13 cellular contexts compared by ENCODE assay signal in genomic region chr10:77667426-77668324, GRCh38. TPM values are rescaled to one million over a fixed set of nuclear protein-coding genes. Genes with fewer than 3 reads are reported as not detected.
DNase-seq lines count a peak whose midpoint lies in the region; ATAC-seq and TF ChIP-seq lines count a peak whose summit lies in the region.
"Had no signal": no experiment of that assay in that cellular context is flagged by ENCODE, and none has a peak within 500 bp of the region (broad histone marks: within the 10 kb centered on the region; RNA-seq: fewer than 3 reads in every experiment).

No MANE protein-coding gene starts in this region.

- no peaks in the 10 kb centered on the region for H3K27me3 ChIP-seq in CD8-positive, alpha-beta T cell (ENCODE audit: insufficient read depth, low read length)
- H3K27me3 ChIP-seq in PC-9 (ENCODE audit: insufficient read depth, low read depth): peaks cover 41% of the 10 kb centered on the region

- peaks cover 17 to 50% of the 10 kb centered on the region in 2 donors for H3K27me3 Mint-ChIP-seq in natural killer cell (ENCODE audit: low read depth in 2 of 2)
- peaks cover 40% of the 10 kb centered on the region for H3K27me3 Mint-ChIP-seq in CD8-positive, alpha-beta T cell (ENCODE audit: low read depth)

- H3K4me3 Mint-ChIP-seq in natural killer cell: no peak overlapping the region
- no peak overlapping the region for H3K4me3 Mint-ChIP-seq in CD8-positive, alpha-beta T cell
- H3K4me3 Mint-ChIP-seq: nephron; stimulated activated naive CD8-positive, alpha-beta T cell treated with anti-CD3 and anti-CD28 coated beads, Interleukin-15, Interleukin-2, amounts not matched to agents 100 ng/mL and 50 ng/mL, for 24 hours had no signal

- H3K4me1 ChIP-seq in CD8-positive, alpha-beta T cell (ENCODE audit: insufficient read depth, low read length): no peaks in the 10 kb centered on the region
- H3K4me1 ChIP-seq in PC-9 (replicated peaks; ENCODE audit: insufficient read depth): no peaks in the 10 kb centered on the region

- H3K4me2 ChIP-seq in PC-9: no peak overlapping the region

- no peaks in the 10 kb centered on the region for H3K9me3 Mint-ChIP-seq in natural killer cell
- no peaks in the 10 kb centered on the region for H3K9me3 Mint-ChIP-seq in CD8-positive, alpha-beta T cell
- H3K9me3 Mint-ChIP-seq: nephron; stimulated activated naive CD8-positive, alpha-beta T cell treated with anti-CD3 and anti-CD28 coated beads, Interleukin-15, Interleukin-2, amounts not matched to agents 100 ng/mL and 50 ng/mL, for 24 hours had no signal

- no peaks in the 10 kb centered on the region for H3K36me3 ChIP-seq in CD8-positive, alpha-beta T cell (ENCODE audit: insufficient read depth, low read length)
- no peaks in the 10 kb centered on the region for H3K36me3 ChIP-seq in PC-9 (ENCODE audit: low read depth)

- intact Hi-C loops in natural killer cell (cut with micrococcal nuclease): no loop called here
- intact Hi-C loops in CD8-positive, alpha-beta T cell (cut with DNase I, micrococcal nuclease): no loop called here
- intact Hi-C loops in PC-9 (cut with micrococcal nuclease; ENCODE audit: unreplicated experiment): no loop called here

- no peak overlapping the region for H3K27ac Mint-ChIP-seq in natural killer cell
- H3K27ac Mint-ChIP-seq in CD8-positive, alpha-beta T cell: no peak overlapping the region
- H3K27ac Mint-ChIP-seq: nephron; stimulated activated naive CD8-positive, alpha-beta T cell treated with anti-CD3 and anti-CD28 coated beads, Interleukin-15, Interleukin-2, amounts not matched to agents 100 ng/mL and 50 ng/mL, for 24 hours had no signal

- H4K20me1 ChIP-seq in PC-9 (ENCODE audit: insufficient read depth): no peaks in the 10 kb centered on the region

- CTCF ChIA-PET in CD8-positive, alpha-beta T cell (lab: Charles Lee): interaction anchor here (0.7 to 1.0 kb wide), 2 partner anchors 493 to 494 kb away, joined by 3 to 4 read pairs; no protein-coding TSS in a partner anchor
- CTCF ChIA-PET in PC-9 (lab: Charles Lee): no interaction called here

- H3F3A ChIP-seq in PC-9 (ENCODE audit: insufficient read depth, low read depth): no peaks in the 10 kb centered on the region

- H3K36me3 Mint-ChIP-seq in natural killer cell: no peaks in the 10 kb centered on the region
- no peaks in the 10 kb centered on the region for H3K36me3 Mint-ChIP-seq in CD8-positive, alpha-beta T cell

- H2AFZ ChIP-seq in PC-9: no peak overlapping the region

- no peak for TF ChIP-seq CTCF in natural killer cell (IDR thresholded peaks at IDR 0.05)
- TF ChIP-seq CTCF in CD8-positive, alpha-beta T cell (IDR thresholded peaks at IDR 0.05): no peak
- no peak for TF ChIP-seq CTCF in PC-9 (conservative IDR thresholded peaks at IDR 0.05)

- peak; percentile 71 for DNase-seq in NCI-H748 (lab: John Stamatoyannopoulos, UW; ENCODE audit: unreplicated experiment)
- no peak for DNase-seq in natural killer cell
- no peak for DNase-seq in CD8-positive, alpha-beta T cell
- no peak for DNase-seq in PC-9
- DNase-seq in Ammon's horn (ENCODE audit: low spot score): no peak
- DNase-seq: activated CD8-positive, alpha-beta memory T cell treated with anti-CD3 and anti-CD28 coated beads, Interleukin-2, amount 50 U/mL, for 4 hours; NCI-H2107; T-helper 1 cell had no signal

- no peaks in the 10 kb centered on the region for H3K9me3 ChIP-seq in CD8-positive, alpha-beta T cell (ENCODE audit: low read length)
- no peaks in the 10 kb centered on the region for H3K9me3 ChIP-seq in PC-9 (ENCODE audit: insufficient read depth, low read depth)

- no peaks in the 10 kb centered on the region for H3K79me2 ChIP-seq in PC-9 (ENCODE audit: low read depth)

- ATAC-seq in GM18511 (IDR thresholded peaks at IDR 0.05; ENCODE audit: unreplicated experiment) (peak; percentile 86), GM19468 (IDR thresholded peaks at IDR 0.05; ENCODE audit: extremely low read depth, unreplicated experiment) (peak; percentile 59), HG03378 (IDR thresholded peaks at IDR 0.05; ENCODE audit: unreplicated experiment) (peak; percentile 82), natural killer cell (no peak)
- no peak for ATAC-seq in CD8-positive, alpha-beta T cell

- H3K4me3 ChIP-seq in CD8-positive, alpha-beta T cell (ENCODE audit: low read depth, low read length): no peak overlapping the region
- H3K4me3 ChIP-seq in PC-9: no peak overlapping the region

- POLR2A ChIA-PET in CD8-positive, alpha-beta T cell (lab: Charles Lee): interaction anchor here (0.6 kb wide), 1 partner anchor 23 kb away, joined by 3 read pairs; no protein-coding TSS in a partner anchor
- POLR2A ChIA-PET in PC-9 (lab: Charles Lee; ENCODE audit: unreplicated experiment): no interaction called here

- no TSS peak for BruUV-seq in PC-9 (replicated peaks; lab: Mats Ljungman, UMichigan)

- no peak overlapping the region for H3K27ac ChIP-seq in CD8-positive, alpha-beta T cell (ENCODE audit: low read depth, low read length)
- no peak overlapping the region for H3K27ac ChIP-seq in PC-9

- no peaks in the 10 kb centered on the region for H3K4me1 Mint-ChIP-seq in natural killer cell
- H3K4me1 Mint-ChIP-seq in CD8-positive, alpha-beta T cell (ENCODE audit: low read depth): no peaks in the 10 kb centered on the region

- H3K9me2 ChIP-seq in PC-9 (ENCODE audit: insufficient read depth): no peaks in the 10 kb centered on the region

RNA-seq across cellular contexts. Expression of gene KCNMA1, which starts 30.1 kb away (rescaled TPM):
- 1 to 10 TPM in 1 of 3 donors, under 1 TPM in 2; 0.40 to 1.8 (median 0.63) TPM for total RNA-seq in natural killer cell
- total RNA-seq in CD8-positive, alpha-beta T cell: not detected
- total RNA-seq in PC-9 (2021): 0.68 and 0.70 TPM in 2 replicates

Comparison
In these comparisons a context has a peak if more than half of its experiments do, and no peak if none do; other contexts are left out.
1. ATAC-seq: peak in GM18511 (single experiment), GM19468 (single experiment) and HG03378 (single experiment); none in natural killer cell (0 of 3) and CD8-positive, alpha-beta T cell (single experiment).